9 cellular contexts compared by ENCODE assay signal in the genomic region with DNA sequence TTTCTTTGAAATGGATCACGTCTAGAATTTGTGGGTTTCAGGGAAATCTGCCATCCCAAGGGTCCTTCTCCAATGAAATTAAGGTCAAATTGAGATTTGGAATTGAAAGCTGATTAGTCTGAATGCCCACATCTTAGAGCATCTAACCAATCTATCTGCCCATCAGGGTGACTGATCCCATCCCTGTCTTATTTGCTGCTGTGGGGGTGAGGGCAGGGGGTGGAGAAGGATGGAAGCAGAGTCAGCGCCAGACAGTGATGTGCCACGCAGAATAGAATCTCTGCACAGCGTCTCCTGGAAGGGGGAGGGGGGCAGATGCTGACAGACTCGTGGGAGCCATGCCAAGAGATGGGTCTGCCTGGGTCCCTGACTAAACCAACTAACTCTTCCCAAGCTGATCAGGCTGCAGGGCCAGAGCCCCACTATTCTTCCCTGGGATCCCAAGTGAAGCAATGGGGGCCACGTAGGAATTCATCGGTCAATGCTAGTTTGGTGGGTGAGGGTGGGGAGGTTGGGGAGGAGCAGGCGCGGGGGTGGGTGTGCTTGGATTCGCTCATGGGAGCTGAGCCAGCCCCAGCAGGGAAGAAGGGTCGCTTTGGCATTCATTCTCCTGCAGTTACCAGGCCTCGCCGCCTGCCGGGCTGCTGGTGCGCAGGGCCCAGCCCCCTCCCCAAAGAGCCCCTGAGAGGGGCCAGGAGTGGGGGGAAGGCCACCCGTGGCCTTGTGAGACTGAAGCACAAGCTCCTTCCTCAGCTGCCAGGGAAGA. TPM values are rescaled to one million over a fixed set of nuclear protein-coding genes. Genes with fewer than 3 reads are reported as not detected.
DNase-seq lines count a peak whose midpoint lies in the region; TF ChIP-seq lines count a peak whose summit lies in the region.
"Had no signal": no experiment of that assay in that cellular context is flagged by ENCODE, and none has a peak within 500 bp of the region (broad histone marks: within the 10 kb centered on the region; RNA-seq: fewer than 3 reads in every experiment).

No MANE protein-coding gene starts in this region.

- H3K9ac ChIP-seq in ES-I3 (ENCODE audit: low read depth, low read length) = peak overlapping the region; percentile 28

- H3K27ac ChIP-seq in cingulate gyrus (ENCODE audit: low read depth, low read length) (peak overlapping the region; percentile 82), osteoblast (ENCODE audit: low read depth, low read length) (peak overlapping the region; percentile 83)

- DNase-seq in NCI-H2227 treated with DMSO at 0.1 percent for 48 hours (lab: John Stamatoyannopoulos, UW) (peak; percentile 92), osteoblast (ENCODE audit: insufficient read length, low spot score, missing footprints) (no peak), NK-92 (lab: John Stamatoyannopoulos, UW; ENCODE audit: unreplicated experiment) (no peak), NCI-H2029 treated with DMSO at 0.1 percent for 48 hours (lab: John Stamatoyannopoulos, UW) (no peak)
- DNase-seq in activated CD4-positive, CD25-positive, alpha-beta regulatory T cell treated with anti-CD3 and anti-CD28 coated beads, Interleukin-2, amount 50 U/mL, for 72 hours = no peak
- DNase-seq in stimulated activated CD4-positive, alpha-beta T cell treated with anti-CD3 and anti-CD28 coated beads, Interleukin-12 subunit alpha, Interleukin-12 subunit beta, amount 100 ng/mL, for 4 hours = no peak

- H3K9me3 ChIP-seq in ES-I3 (ENCODE audit: control insufficient read depth, insufficient read depth, low read length) (no peaks in the 10 kb centered on the region), osteoblast (ENCODE audit: low read depth, low read length) (no peaks in the 10 kb centered on the region)

- no peak for TF ChIP-seq CTCF in osteoblast (IDR thresholded peaks at IDR 0.05; ENCODE audit: extremely low read depth, low read depth, low read length)

- H3K79me2 ChIP-seq in osteoblast (ENCODE audit: insufficient read depth, low read length) = no peaks in the 10 kb centered on the region

- H2AFZ ChIP-seq in osteoblast (ENCODE audit: low read length) = peak overlapping the region; percentile 99

- H4K20me1 ChIP-seq in osteoblast (ENCODE audit: insufficient read depth, low read length) = no peaks in the 10 kb centered on the region

- no peak overlapping the region for H3K4me3 ChIP-seq in osteoblast (ENCODE audit: insufficient read depth, low read length)

- H3K4me1 ChIP-seq in ES-I3 (ENCODE audit: insufficient read depth, low read length) (peaks cover 40% of the 10 kb centered on the region), osteoblast (ENCODE audit: insufficient read depth, low read length) (peaks cover 24% of the 10 kb centered on the region)

- H3K4me2 ChIP-seq in osteoblast (ENCODE audit: insufficient read depth, low read length) = peak overlapping the region; percentile 63

- no peaks in the 10 kb centered on the region for H3K27me3 ChIP-seq in osteoblast (ENCODE audit: insufficient read depth, low read length)

- H3K36me3 ChIP-seq in ES-I3 (ENCODE audit: insufficient read depth, low read length) (no peaks in the 10 kb centered on the region), osteoblast (ENCODE audit: insufficient read depth, low read length) (no peaks in the 10 kb centered on the region)

RNA-seq across cellular contexts. Expression of a gene that starts 32.2 kb away (rescaled TPM):
- 46.6 and 50.3 TPM in 2 replicates for total RNA-seq in osteoblast

RNA-seq across cellular contexts. Expression of a gene that starts 34.5 kb away (rescaled TPM):
- 117 and 121 TPM in 2 replicates for total RNA-seq in osteoblast

RNA-seq across cellular contexts. Expression of a gene that starts 45.1 kb away (rescaled TPM):
- total RNA-seq in osteoblast = 144 and 165 TPM in 2 replicates

RNA-seq across cellular contexts. Expression of a gene that starts 45.4 kb away (rescaled TPM):
- total RNA-seq in osteoblast = not detected in 2 replicates
- total RNA-seq: cerebellum had no signal
